In the genomic region with DNA sequence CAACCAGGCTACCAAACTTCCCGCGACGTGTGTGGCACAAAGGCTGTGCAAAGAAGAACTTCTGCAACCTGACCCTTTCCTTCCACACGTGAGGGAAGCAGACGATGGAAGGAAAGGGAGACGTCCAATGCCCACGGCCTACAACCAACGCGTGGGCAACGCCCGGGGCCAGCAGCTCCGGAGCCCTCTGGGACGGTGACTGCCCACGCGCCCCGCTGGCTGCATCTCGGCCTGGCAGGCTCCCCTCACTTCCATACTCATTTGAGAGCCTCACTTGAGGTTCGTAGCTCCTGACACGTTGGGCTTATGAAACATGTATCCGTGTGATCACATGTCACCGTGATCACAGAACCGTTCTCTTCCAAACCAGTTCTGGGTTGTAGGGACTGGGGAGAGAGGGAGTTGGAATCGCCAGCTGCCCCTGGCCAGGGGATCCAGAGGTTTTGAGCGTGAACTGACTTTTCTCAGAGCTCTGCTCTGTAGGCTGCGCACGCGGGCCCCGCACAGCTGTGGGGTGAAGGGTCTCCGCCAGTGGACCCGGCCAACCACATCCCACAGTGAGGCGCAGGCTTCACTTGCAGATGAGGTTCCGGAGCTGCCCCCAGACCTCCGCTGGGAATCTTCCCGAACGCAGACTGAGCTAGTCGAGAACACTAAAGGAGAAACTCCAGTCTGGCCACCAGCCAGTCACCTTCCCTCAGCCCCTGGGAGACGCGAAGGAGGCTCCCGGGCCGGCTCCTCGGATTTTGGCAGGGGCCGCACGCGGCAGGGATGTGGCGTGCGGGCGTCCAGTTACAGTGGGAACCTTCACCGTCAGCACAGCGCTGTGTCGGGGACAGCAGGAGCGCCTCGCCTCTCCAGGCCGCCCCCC, we compare ENCODE assay signal across 8 cellular contexts. TPM values are rescaled to one million over a fixed set of nuclear protein-coding genes. Genes with fewer than 3 reads are reported as not detected.
DNase-seq lines count a peak whose midpoint lies in the region; ATAC-seq, FAIRE-seq and TF ChIP-seq lines count a peak whose summit lies in the region.

No MANE protein-coding gene starts in this region.

- peaks cover 44% of the 10 kb centered on the region for H3K27me3 ChIP-seq in KMS-11 (ENCODE audit: insufficient read depth, low read depth)
- peaks cover under 1 to 12% of the 10 kb centered on the region in 2 experiments; a peak in 4 of 5 replicates for H3K27me3 ChIP-seq in HepG2 (ENCODE audit: control insufficient read depth in 1 of 2, insufficient read depth in 2 of 2, low read length in 2 of 2)
- H3K27me3 ChIP-seq in thoracic aorta (replicated peaks; ENCODE audit: insufficient read depth): no peaks in the 10 kb centered on the region

- WGBS in HepG2 (ENCODE audit: low lambda C conversion rate): 78% methylated on average over 30 of the region's 53 CpGs

- H3K9ac ChIP-seq in KMS-11: peak overlapping the region; percentile 76; the same call in 1 of the 2 replicates
- H3K9ac ChIP-seq in HepG2 (ENCODE audit: insufficient read depth, low read depth, low read length): peak overlapping the region; percentile 91

- H3K79me2 ChIP-seq in KMS-11 (ENCODE audit: insufficient read depth, low read depth) (no peaks in the 10 kb centered on the region), HepG2 (ENCODE audit: insufficient read depth, low read length) (no peaks in the 10 kb centered on the region)

- H3K4me2 ChIP-seq in KMS-11: peak overlapping the region; percentile 86
- peak overlapping the region; percentile 77 for H3K4me2 ChIP-seq in HepG2 (ENCODE audit: low read depth, low read length)

- TSS peak; percentile 49 for BruUV-seq in HepG2 (replicated peaks; lab: Mats Ljungman, UMichigan)

- H3K4me3 ChIP-seq in KMS-11 (IDR thresholded peaks at IDR 0.05; ENCODE audit: insufficient read depth, low read depth, low read length) (no peak overlapping the region), cardiac fibroblast (replicated peaks in 1 of 2; ENCODE audit: low read depth in 2 of 2, low read length in 2 of 2) (peak overlapping the region; percentile 67 to 80), HepG2 (replicated peaks in 1 of 3; ENCODE audit: insufficient read depth in 1 of 3, low read depth in 2 of 3, low read length in 3 of 3) (peak overlapping the region; percentile 83 to 95 (median 86)), thoracic aorta (peak overlapping the region; percentile 86)

- no peak for TF ChIP-seq POLR2A in HepG2 (IDR thresholded peaks at IDR 0.05; ENCODE audit: insufficient read depth in 1 of 2, low read depth in 2 of 2, low read length in 2 of 2)

- ATAC-seq in HepG2: peak; percentile 14
- ATAC-seq in thoracic aorta (ENCODE audit: insufficient number of reproducible peaks, low FRiP score, low read depth): no peak
- no peak for ATAC-seq in GM18517 (IDR thresholded peaks at IDR 0.05; ENCODE audit: unreplicated experiment)

- H3K9me3 ChIP-seq in HepG2 (ENCODE audit: low read length) (no peaks in the 10 kb centered on the region), thoracic aorta (no peaks in the 10 kb centered on the region)

- TF ChIP-seq EP300 in HepG2 (IDR thresholded peaks at IDR 0.05; ENCODE audit: low read depth in 2 of 2, low read length in 2 of 2) (no peak), HepG2 (CRISPR knock-in tag; IDR thresholded peaks at IDR 0.05; ENCODE audit: borderline replicate concordance) (no peak)

- no peak for TF ChIP-seq CTCF in KMS-11 (conservative IDR thresholded peaks at IDR 0.05; ENCODE audit: low read depth, low read length)
- no peak for TF ChIP-seq CTCF in cardiac fibroblast (IDR thresholded peaks at IDR 0.05; ENCODE audit: low read depth, low read length)
- TF ChIP-seq CTCF in HepG2 (CRISPR knock-in tag; IDR thresholded peaks at IDR 0.05): peak; percentile 2; the same call in 1 of the 2 replicates
- no peak for TF ChIP-seq CTCF in thoracic aorta (IDR thresholded peaks at IDR 0.05)

- H4K20me1 ChIP-seq in KMS-11 (ENCODE audit: insufficient read depth) (no peaks in the 10 kb centered on the region), HepG2 (ENCODE audit: insufficient read depth, low read length) (no peaks in the 10 kb centered on the region; the same call in 1 of the 2 replicates)

- no peak overlapping the region for H3K27ac ChIP-seq in KMS-11
- H3K27ac ChIP-seq in HepG2 (ENCODE audit: extremely low read length, insufficient read depth, low read length): peak overlapping the region; percentile 76
- H3K27ac ChIP-seq in thoracic aorta: peak overlapping the region; percentile 56 to 70

- H2AFZ ChIP-seq in KMS-11 (ENCODE audit: low read depth) (peak overlapping the region; percentile 99), HepG2 (ENCODE audit: low read length) (no peak overlapping the region)

- intact Hi-C loops in HepG2 (cut with micrococcal nuclease; ENCODE audit: unreplicated experiment): loop anchor here (5.0 kb wide), 1 partner anchor 82 kb away; no protein-coding TSS in a partner anchor

- no peak for TF ChIP-seq RAD21 in HepG2 (CRISPR knock-in tag; IDR thresholded peaks at IDR 0.05)

- in situ Hi-C loops in HepG2 (cut with HindIII; ENCODE audit: extremely low pct_ligation_motif_present, low pct_unique_long_range_greater_than_20kb): no loop called here

- POLR2A ChIA-PET in HepG2 (lab: Yijun Ruan, JAX): no interaction called here

- CTCF ChIA-PET in HepG2 (lab: Yijun Ruan, JAX; ENCODE audit: low intra/inter-chr PET ratio, low total read pairs): no interaction called here

- FAIRE-seq in HepG2 (lab: Jason Lieb, UNC): no peak

- H3K36me3 ChIP-seq in KMS-11 (ENCODE audit: insufficient read depth): no peaks in the 10 kb centered on the region
- H3K36me3 ChIP-seq in HepG2 (replicated peaks in 1 of 2; ENCODE audit: control insufficient read depth in 1 of 2, insufficient read depth in 2 of 2, low read length in 2 of 2): 0 out of 5 replicates have a peak, but pooled peaks cover 0 to 1% of the 10 kb centered on the region in 2 experiments
- peaks cover 3% of the 10 kb centered on the region for H3K36me3 ChIP-seq in thoracic aorta

- H3K4me1 ChIP-seq in KMS-11 (ENCODE audit: low read depth, poor library complexity, severe bottlenecking) (no peaks in the 10 kb centered on the region), HepG2 (ENCODE audit: insufficient read depth, low read length) (peaks cover 53% of the 10 kb centered on the region), thoracic aorta (ENCODE audit: control insufficient read depth in 1 of 2, low read depth in 2 of 2) (peaks cover 10 to 11% of the 10 kb centered on the region in 2 donors)

- DNase-seq in GM03348 (ENCODE audit: low spot score) (peak; percentile 79), cardiac fibroblast (ENCODE audit: low read depth in 2 of 2) (peak; percentile 24 to 35), HepG2 (ENCODE audit: low spot score) (no peak), thoracic aorta (ENCODE audit: low spot score) (no peak), iPS-NIHi11 (ENCODE audit: low spot score) (no peak)
- DNase-seq in effector CD8-positive, alpha-beta T cell (lab: John Stamatoyannopoulos, UW): no peak

RNA-seq across cellular contexts. Expression of a gene that starts 1.0 kb away (rescaled TPM):
- total RNA-seq in HepG2 (2016; rRNA removed; fragmentation: Illumina TruSeq; extraction: Trizol) (2.3 and 6.8 TPM in 2 replicates), thoracic aorta (10 to 100 TPM; 47.1 to 49.3 TPM)
- total RNA-seq in HepG2 (2016; cell fraction: cytosol; rRNA removed; fragmentation: Illumina TruSeq; extraction: Trizol; ENCODE audit: low read depth): 23.4 and 25.3 TPM in 2 replicates
- 1.7 and 5.9 TPM in 2 replicates for total RNA-seq in HepG2 (2016; cell fraction: insoluble cytoplasmic fraction; rRNA removed; fragmentation: Illumina TruSeq; extraction: Trizol)
- 6.7 and 7.2 TPM in 2 replicates for total RNA-seq in HepG2 (2016; cell fraction: membrane; rRNA removed; fragmentation: Illumina TruSeq; extraction: Trizol)
- 6.8 and 8.9 TPM in 2 replicates for total RNA-seq in HepG2 (2016; cell fraction: nucleus; rRNA removed; fragmentation: Illumina TruSeq; extraction: Trizol)
- polyA plus RNA-seq in HepG2 (2011; rRNA removed): 8.5 and 13.7 TPM in 2 replicates
- 6.6 and 9.1 TPM in 2 replicates for polyA plus RNA-seq in HepG2 (2011; cell fraction: cytosol; rRNA removed)
- polyA plus RNA-seq in HepG2 (2011; cell fraction: nucleus; rRNA removed): 21.9 and 22.4 TPM in 2 replicates
- polyA plus RNA-seq in HepG2 (2012): 7.4 and 13.7 TPM in 2 replicates
- 1.2 and 1.4 TPM in 2 replicates for polyA plus RNA-seq in HepG2 (2016; cell fraction: cytosol; fragmentation: Illumina TruSeq; extraction: Trizol; ENCODE audit: low read depth)
- 1.7 and 1.8 TPM in 2 replicates for polyA plus RNA-seq in HepG2 (2016; cell fraction: insoluble cytoplasmic fraction; fragmentation: Illumina TruSeq; extraction: Trizol; ENCODE audit: low read depth)
- 1.1 and 1.4 TPM in 2 replicates for polyA plus RNA-seq in HepG2 (2016; cell fraction: membrane; fragmentation: Illumina TruSeq; extraction: Trizol; ENCODE audit: low read depth)
- polyA plus RNA-seq in HepG2 (2016; cell fraction: nucleus; fragmentation: Illumina TruSeq; extraction: Trizol; ENCODE audit: insufficient read depth, low read depth): 9.6 and 11.1 TPM in 2 replicates
- 30.2 and 40.1 TPM in 2 replicates for polyA minus RNA-seq in HepG2 (2011; rRNA and poly(A)+ RNA removed; ENCODE audit: low replicate concordance)
- polyA minus RNA-seq in HepG2 (2011; cell fraction: cytosol; rRNA and poly(A)+ RNA removed): 10.7 and 15.0 TPM in 2 replicates
- polyA minus RNA-seq in HepG2 (2011; cell fraction: nucleus; rRNA and poly(A)+ RNA removed): 13.4 and 17.4 TPM in 2 replicates

RNA-seq across cellular contexts. Expression of a gene that starts 11.8 kb away (rescaled TPM):
- total RNA-seq in HepG2 (2016; rRNA removed; fragmentation: Illumina TruSeq; extraction: Trizol) (0.15 and 0.20 TPM in 2 replicates), thoracic aorta (10 to 100 TPM in 1 of 2 donors, 1 to 10 TPM in 1; 5.7 to 10.1 TPM)
- total RNA-seq in HepG2 (2016; cell fraction: cytosol; rRNA removed; fragmentation: Illumina TruSeq; extraction: Trizol; ENCODE audit: low read depth): not detected in 2 replicates
- total RNA-seq in HepG2 (2016; cell fraction: insoluble cytoplasmic fraction; rRNA removed; fragmentation: Illumina TruSeq; extraction: Trizol): 0.21 and 0.28 TPM in 2 replicates
- 0.19 and 0.31 TPM in 2 replicates for total RNA-seq in HepG2 (2016; cell fraction: membrane; rRNA removed; fragmentation: Illumina TruSeq; extraction: Trizol)
- 0.22 TPM in 1 of 2 replicates, not detected in the other for total RNA-seq in HepG2 (2016; cell fraction: nucleus; rRNA removed; fragmentation: Illumina TruSeq; extraction: Trizol)
- polyA plus RNA-seq in HepG2 (2011; rRNA removed): 0.28 and 0.34 TPM in 2 replicates
- 0.32 and 0.42 TPM in 2 replicates for polyA plus RNA-seq in HepG2 (2011; cell fraction: cytosol; rRNA removed)
- 3.2 and 3.6 TPM in 2 replicates for polyA plus RNA-seq in HepG2 (2011; cell fraction: nucleus; rRNA removed)
- polyA plus RNA-seq in HepG2 (2012): 0.25 and 0.61 TPM in 2 replicates
- polyA plus RNA-seq in HepG2 (2016; cell fraction: cytosol; fragmentation: Illumina TruSeq; extraction: Trizol; ENCODE audit: low read depth): 0.06 and 0.08 TPM in 2 replicates
- polyA plus RNA-seq in HepG2 (2016; cell fraction: insoluble cytoplasmic fraction; fragmentation: Illumina TruSeq; extraction: Trizol; ENCODE audit: low read depth): 0.33 and 0.39 TPM in 2 replicates
- polyA plus RNA-seq in HepG2 (2016; cell fraction: membrane; fragmentation: Illumina TruSeq; extraction: Trizol; ENCODE audit: low read depth): 0.20 TPM in 1 of 2 replicates, not detected in the other
- polyA plus RNA-seq in HepG2 (2016; cell fraction: nucleus; fragmentation: Illumina TruSeq; extraction: Trizol; ENCODE audit: insufficient read depth, low read depth): 0.55 and 0.61 TPM in 2 replicates
- 0.09 and 0.42 TPM in 2 replicates for polyA minus RNA-seq in HepG2 (2011; rRNA and poly(A)+ RNA removed; ENCODE audit: low replicate concordance)
- polyA minus RNA-seq in HepG2 (2011; cell fraction: cytosol; rRNA and poly(A)+ RNA removed): 0.30 TPM in 1 of 2 replicates, not detected in the other
- 0.25 and 0.39 TPM in 2 replicates for polyA minus RNA-seq in HepG2 (2011; cell fraction: nucleus; rRNA and poly(A)+ RNA removed)

Comparison
In these comparisons a context has a peak if more than half of its experiments do, and no peak if none do; other contexts are left out.
1. DNase-seq: peak in GM03348 (single experiment) and cardiac fibroblast (2 of 2); none in HepG2 (single experiment), thoracic aorta (single experiment), iPS-NIHi11 (single experiment) and effector CD8-positive, alpha-beta T cell (single experiment).